In the genomic region with DNA sequence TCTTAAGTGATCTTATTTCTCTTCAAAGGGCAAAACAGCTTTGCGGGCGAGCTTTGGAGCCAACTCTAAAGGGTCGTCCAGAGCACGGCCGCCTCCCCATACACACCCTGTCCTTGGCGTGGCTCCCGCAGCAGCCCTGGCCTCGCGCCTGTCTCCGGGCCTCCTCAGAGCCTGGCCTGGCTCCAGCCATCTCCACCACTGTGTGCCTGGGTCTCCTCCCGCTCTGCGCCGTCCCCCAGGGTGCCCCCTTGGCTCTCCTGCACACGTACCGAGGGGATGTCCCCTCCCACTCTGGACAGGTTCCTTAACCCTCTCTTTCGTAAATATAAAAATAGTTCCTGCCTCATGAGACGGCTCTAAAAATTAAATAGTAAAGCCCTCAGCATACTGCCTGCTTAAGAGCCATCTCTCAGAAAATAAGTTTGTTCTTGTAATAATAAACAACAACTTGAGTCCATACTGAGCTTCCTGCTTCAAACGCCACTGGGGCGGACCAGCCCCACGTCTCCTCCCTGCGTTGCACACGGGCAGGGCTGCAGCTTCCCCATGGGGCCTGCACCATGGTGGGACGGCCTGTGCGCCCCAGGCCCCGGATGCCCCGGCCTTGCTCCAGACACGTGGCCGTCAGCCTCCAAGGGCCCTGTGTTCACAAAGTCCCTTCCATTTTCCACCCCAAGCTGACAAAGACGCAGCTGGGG, we compare ENCODE assay signal across 13 cellular contexts.
A peak's percentile ranks its signal among the peaks of the same experiment; 100 is the strongest.
DNase-seq lines count a peak whose midpoint lies in the region; ATAC-seq, FAIRE-seq and TF ChIP-seq lines count a peak whose summit lies in the region.
"Had no signal": no experiment of that assay in that cellular context is flagged by ENCODE, and none has a peak within 500 bp of the region (broad histone marks: within the 10 kb centered on the region; RNA-seq: fewer than 3 reads in every experiment).

No MANE protein-coding gene starts in this region.

- ATAC-seq in gastroesophageal sphincter: peak; percentile 94
- ATAC-seq in activated naive CD8-positive, alpha-beta T cell treated with anti-CD3 and anti-CD28 coated beads, Interleukin-2, amount 50 U/mL, for 24 hours: no peak
- ATAC-seq: naive thymus-derived CD8-positive, alpha-beta T cell; PC-3 had no signal

- TF ChIP-seq POLR2A in adrenal gland (IDR thresholded peaks at IDR 0.05) (no peak), gastroesophageal sphincter (IDR thresholded peaks at IDR 0.05) (no peak)

- H3K27ac ChIP-seq in adrenal gland (peak overlapping the region in 2 of 5 donors; percentile 52 to 77), gastroesophageal sphincter (peak overlapping the region in 3 of 4 donors; percentile 63 to 69 (median 66)), tibial artery (peak overlapping the region; percentile 62 to 63)

- peaks cover 10% of the 10 kb centered on the region for H3K9me3 Mint-ChIP-seq in mesothelial cell of epicardium
- peaks cover 15% of the 10 kb centered on the region for H3K9me3 Mint-ChIP-seq in activated naive CD8-positive, alpha-beta T cell treated with anti-CD3 and anti-CD28 coated beads, Interleukin-2, amount 50 U/mL, for 24 hours

- no peaks in the 10 kb centered on the region for H3K36me3 ChIP-seq in adrenal gland (replicated peaks in 1 of 2)
- no peaks in the 10 kb centered on the region for H3K36me3 ChIP-seq in gastroesophageal sphincter
- no peaks in the 10 kb centered on the region for H3K36me3 ChIP-seq in tibial artery

- 34 to 41% (median 36%) methylated on average over 22 to 29 of the region's 29 CpGs for WGBS in adrenal gland, 4 donors
- 7 to 19% methylated on average over 15 to 16 of the region's 29 CpGs for WGBS in gastroesophageal sphincter (ENCODE audit: low coverage in 1 of 2), 2 donors

- H3K4me1 ChIP-seq in adrenal gland (replicated peaks in 1 of 2) (no peaks in the 10 kb centered on the region), gastroesophageal sphincter (peaks cover 4 to 26% (median 7%) of the 10 kb centered on the region in 3 donors), tibial artery (peaks cover 0 to 46% (median 27%) of the 10 kb centered on the region in 4 donors)

- peaks cover 6% of the 10 kb centered on the region for H3K36me3 Mint-ChIP-seq in mesothelial cell of epicardium
- H3K36me3 Mint-ChIP-seq in activated naive CD8-positive, alpha-beta T cell treated with anti-CD3 and anti-CD28 coated beads, Interleukin-2, amount 50 U/mL, for 24 hours (ENCODE audit: low read depth): no peaks in the 10 kb centered on the region

- peaks cover 25% of the 10 kb centered on the region for H3K4me1 Mint-ChIP-seq in mesothelial cell of epicardium
- no peaks in the 10 kb centered on the region for H3K4me1 Mint-ChIP-seq in activated naive CD8-positive, alpha-beta T cell treated with anti-CD3 and anti-CD28 coated beads, Interleukin-2, amount 50 U/mL, for 24 hours

- peak overlapping the region; percentile 80 for H3K27ac Mint-ChIP-seq in mesothelial cell of epicardium
- no peak overlapping the region for H3K27ac Mint-ChIP-seq in activated naive CD8-positive, alpha-beta T cell treated with anti-CD3 and anti-CD28 coated beads, Interleukin-2, amount 50 U/mL, for 24 hours
- H3K27ac Mint-ChIP-seq: naive thymus-derived CD8-positive, alpha-beta T cell had no signal

- FAIRE-seq in GM19239 (lab: Jason Lieb, UNC): no peak
- FAIRE-seq: GM12891, TTC549 had no signal

- H3K4me3 Mint-ChIP-seq in mesothelial cell of epicardium: no peak overlapping the region
- no peak overlapping the region for H3K4me3 Mint-ChIP-seq in activated naive CD8-positive, alpha-beta T cell treated with anti-CD3 and anti-CD28 coated beads, Interleukin-2, amount 50 U/mL, for 24 hours
- H3K4me3 Mint-ChIP-seq: naive thymus-derived CD8-positive, alpha-beta T cell had no signal

- no peaks in the 10 kb centered on the region for H3K27me3 ChIP-seq in adrenal gland
- no peaks in the 10 kb centered on the region for H3K27me3 ChIP-seq in gastroesophageal sphincter
- H3K27me3 ChIP-seq in tibial artery: no peaks in the 10 kb centered on the region

- TF ChIP-seq CTCF in adrenal gland (IDR thresholded peaks at IDR 0.05) (no peak), gastroesophageal sphincter (IDR thresholded peaks at IDR 0.05) (no peak), mesothelial cell of epicardium (IDR thresholded peaks at IDR 0.05; ENCODE audit: unreplicated experiment) (no peak), tibial artery (IDR thresholded peaks at IDR 0.05) (no peak)

- intact Hi-C loops in adrenal gland (cut with DNase I) (no loop called here), tibial artery (cut with DNase I; ENCODE audit: low total_unique reads) (no loop called here)

- H3K9me3 ChIP-seq in adrenal gland (replicated peaks in 1 of 3) (no peaks in the 10 kb centered on the region), gastroesophageal sphincter (peaks cover 0 to 15% (median 0%) of the 10 kb centered on the region in 3 donors), tibial artery (no peaks in the 10 kb centered on the region)

- peak; percentile 33 to 75 (median 53) for DNase-seq in adrenal gland
- DNase-seq in mesothelial cell of epicardium (ENCODE audit: low spot score in 2 of 2, unreplicated experiment in 2 of 2): no peak
- DNase-seq in tibial artery: peak; percentile 89 to 95
- DNase-seq in GM19239 (ENCODE audit: insufficient read length, low spot score): no peak
- no peak for DNase-seq in activated T-cell treated with anti-CD3 and anti-CD28 coated beads for 4 hours
- DNase-seq in SIG-M5 (lab: John Stamatoyannopoulos, UW): no peak
- DNase-seq in activated naive CD8-positive, alpha-beta T cell treated with anti-CD3 and anti-CD28 coated beads, Interleukin-2, amount 50 U/mL, for 24 hours: no peak
- DNase-seq: naive thymus-derived CD8-positive, alpha-beta T cell; NCI-H187 treated with DMSO at 0.1 percent for 48 hours; PC-3 had no signal

- H3K27me3 Mint-ChIP-seq in mesothelial cell of epicardium (ENCODE audit: low read depth): no peaks in the 10 kb centered on the region
- H3K27me3 Mint-ChIP-seq in activated naive CD8-positive, alpha-beta T cell treated with anti-CD3 and anti-CD28 coated beads, Interleukin-2, amount 50 U/mL, for 24 hours: peaks cover 3% of the 10 kb centered on the region

- no peak overlapping the region for H3K4me3 ChIP-seq in adrenal gland
- H3K4me3 ChIP-seq in gastroesophageal sphincter: peak overlapping the region in 1 of 2 donors; percentile 8
- peak overlapping the region; percentile 8 to 17 for H3K4me3 ChIP-seq in tibial artery

- TF ChIP-seq EP300 in gastroesophageal sphincter (IDR thresholded peaks at IDR 0.05): no peak

Comparison
In these comparisons a context has a peak if more than half of its experiments do, and no peak if none do; other contexts are left out.
1. DNase-seq: peak in adrenal gland (7 of 7) and tibial artery (2 of 2); none in mesothelial cell of epicardium (0 of 2), GM19239 (single experiment), activated T-cell treated with anti-CD3 and anti-CD28 coated beads for 4 hours (single experiment), SIG-M5 (single experiment) and activated naive CD8-positive, alpha-beta T cell treated with anti-CD3 and anti-CD28 coated beads, Interleukin-2, amount 50 U/mL, for 24 hours (single experiment).
2. H3K4me3 ChIP-seq: peak in tibial artery (2 of 2); none in adrenal gland (0 of 4).